ENCODE assay signal across 16 cellular contexts in genomic region chr11:67379061-67380058, GRCh38. TPM values are rescaled to one million over a fixed set of nuclear protein-coding genes. Genes with fewer than 3 reads are reported as not detected.
DNase-seq lines count a peak whose midpoint lies in the region; ATAC-seq and TF ChIP-seq lines count a peak whose summit lies in the region.
"Had no signal": no experiment of that assay in that cellular context is flagged by ENCODE, and none has a peak within 500 bp of the region (broad histone marks: within the 10 kb centered on the region; RNA-seq: fewer than 3 reads in every experiment).

No MANE protein-coding gene starts in this region.

- peaks cover 30% of the 10 kb centered on the region for H3K4me1 Mint-ChIP-seq in activated naive CD8-positive, alpha-beta T cell treated with anti-CD3 and anti-CD28 coated beads, Interleukin-2, amount 50 U/mL, for 24 hours
- H3K4me1 Mint-ChIP-seq in activated naive CD8-positive, alpha-beta T cell treated with anti-CD3 and anti-CD28 coated beads for 36 hours, result peaks cover 10% of the 10 kb centered on the region

- no peaks in the 10 kb centered on the region for H3K9me3 Mint-ChIP-seq in activated naive CD8-positive, alpha-beta T cell treated with anti-CD3 and anti-CD28 coated beads, Interleukin-2, amount 50 U/mL, for 24 hours
- no peaks in the 10 kb centered on the region for H3K9me3 Mint-ChIP-seq in activated naive CD8-positive, alpha-beta T cell treated with anti-CD3 and anti-CD28 coated beads for 36 hours
- H3K9me3 Mint-ChIP-seq: activated naive CD4-positive, alpha-beta T cell treated with anti-CD3 and anti-CD28 coated beads, Interleukin-2, amount 10 ng/mL, durations not matched to agents 7 days and 5 days; GM23338 had no signal

- TF ChIP-seq CTCF in fibroblast of villous mesenchyme (IDR thresholded peaks at IDR 0.05; ENCODE audit: insufficient read depth, low read depth, low read length) (no peak), thyroid gland (IDR thresholded peaks at IDR 0.05) (no peak)

- H3K9me3 ChIP-seq in thyroid gland, result no peaks in the 10 kb centered on the region

- no peak overlapping the region for H3K27ac Mint-ChIP-seq in activated naive CD8-positive, alpha-beta T cell treated with anti-CD3 and anti-CD28 coated beads, Interleukin-2, amount 50 U/mL, for 24 hours
- H3K27ac Mint-ChIP-seq in activated naive CD8-positive, alpha-beta T cell treated with anti-CD3 and anti-CD28 coated beads for 36 hours, result no peak overlapping the region
- H3K27ac Mint-ChIP-seq: activated naive CD4-positive, alpha-beta T cell treated with anti-CD3 and anti-CD28 coated beads, Interleukin-2, amount 10 ng/mL, durations not matched to agents 7 days and 5 days; GM23338 had no signal

- H3K27ac ChIP-seq in thyroid gland, result peak overlapping the region; percentile 46 to 62 (median 56)

- H3K36me3 ChIP-seq in thyroid gland, result no peaks in the 10 kb centered on the region

- no peak for TF ChIP-seq POLR2A in thyroid gland (IDR thresholded peaks at IDR 0.05)

- H3K27me3 ChIP-seq in thyroid gland, result no peaks in the 10 kb centered on the region

- H3K4me1 ChIP-seq in thyroid gland, result peaks cover 26 to 62% of the 10 kb centered on the region in 2 donors

- peak; percentile 59 for ATAC-seq in activated naive CD8-positive, alpha-beta T cell treated with anti-CD3 and anti-CD28 coated beads, Interleukin-2, amount 50 U/mL, for 24 hours
- no peak for ATAC-seq in GM21717 (IDR thresholded peaks at IDR 0.05; ENCODE audit: unreplicated experiment)
- no peak for ATAC-seq in HG03095 (IDR thresholded peaks at IDR 0.05; ENCODE audit: unreplicated experiment)
- ATAC-seq: GM23338 had no signal

- H3K27me3 Mint-ChIP-seq in activated naive CD8-positive, alpha-beta T cell treated with anti-CD3 and anti-CD28 coated beads, Interleukin-2, amount 50 U/mL, for 24 hours, result peaks cover 5% of the 10 kb centered on the region
- H3K27me3 Mint-ChIP-seq in activated naive CD8-positive, alpha-beta T cell treated with anti-CD3 and anti-CD28 coated beads for 36 hours, result peaks cover 13% of the 10 kb centered on the region

- H3K4me3 Mint-ChIP-seq in activated naive CD8-positive, alpha-beta T cell treated with anti-CD3 and anti-CD28 coated beads, Interleukin-2, amount 50 U/mL, for 24 hours, result no peak overlapping the region
- no peak overlapping the region for H3K4me3 Mint-ChIP-seq in activated naive CD8-positive, alpha-beta T cell treated with anti-CD3 and anti-CD28 coated beads for 36 hours
- H3K4me3 Mint-ChIP-seq: activated naive CD4-positive, alpha-beta T cell treated with anti-CD3 and anti-CD28 coated beads, Interleukin-2, amount 10 ng/mL, durations not matched to agents 7 days and 5 days; GM23338 had no signal

- WGBS in thyroid gland, 2 donors, result 78 to 83% methylated on average over 16 to 17 of the region's 23 CpGs

- H3K36me3 Mint-ChIP-seq in activated naive CD8-positive, alpha-beta T cell treated with anti-CD3 and anti-CD28 coated beads, Interleukin-2, amount 50 U/mL, for 24 hours (ENCODE audit: low read depth), result no peaks in the 10 kb centered on the region
- H3K36me3 Mint-ChIP-seq in activated naive CD8-positive, alpha-beta T cell treated with anti-CD3 and anti-CD28 coated beads for 36 hours, result no peaks in the 10 kb centered on the region
- H3K36me3 Mint-ChIP-seq: activated naive CD4-positive, alpha-beta T cell treated with anti-CD3 and anti-CD28 coated beads, Interleukin-2, amount 10 ng/mL, durations not matched to agents 7 days and 5 days had no signal

- DNase-seq in activated naive CD8-positive, alpha-beta T cell treated with anti-CD3 and anti-CD28 coated beads, Interleukin-2, amount 50 U/mL, for 24 hours, result no peak
- no peak for DNase-seq in activated naive CD8-positive, alpha-beta T cell treated with anti-CD3 and anti-CD28 coated beads for 36 hours
- peak; percentile 52 for DNase-seq in SW480 (ENCODE audit: low spot score)
- peak; percentile 73 for DNase-seq in fibroblast of villous mesenchyme (ENCODE audit: low read depth)
- no peak for DNase-seq in thyroid gland
- DNase-seq in hippocampal formation (lab: John Stamatoyannopoulos, UW), result no peak
- DNase-seq: ACHN; activated CD4-positive, alpha-beta T cell treated with anti-CD3 and anti-CD28 coated beads, Interleukin-2, amount 50 U/mL, for 4 hours; activated naive CD4-positive, alpha-beta T cell treated with anti-CD3 and anti-CD28 coated beads, Interleukin-2, amount 10 ng/mL, durations not matched to agents 7 days and 5 days; dermis blood vessel endothelial cell; GDM1; MM.1S; NCI-H510A treated with DMSO at 0.1 percent for 48 hours had no signal

- intact Hi-C loops in thyroid gland (cut with DNase I), result loop anchor here (5.0 kb wide), 1 partner anchor 32 kb away; no protein-coding TSS in a partner anchor

- no peak overlapping the region for H3K4me3 ChIP-seq in fibroblast of villous mesenchyme (ENCODE audit: low read depth, low read length)
- no peak overlapping the region for H3K4me3 ChIP-seq in thyroid gland (replicated peaks in 1 of 3)
- H3K4me3 ChIP-seq: GM23338 had no signal

RNA-seq across cellular contexts. Expression of gene CLCF1, which starts 6.0 kb away (rescaled TPM):
- total RNA-seq in activated naive CD8-positive, alpha-beta T cell treated with anti-CD3 and anti-CD28 coated beads for 36 hours, result under 1 TPM; 0.31 to 0.56 TPM
- 3.5 and 4.7 TPM in 2 replicates for total RNA-seq in fibroblast of villous mesenchyme
- total RNA-seq in thyroid gland, result 1 to 10 TPM; 4.3 to 9.4 (median 6.9) TPM
- total RNA-seq: GM23338 had no signal

RNA-seq across cellular contexts. Expression of gene RAD9A, which starts 12.4 kb away (rescaled TPM):
- total RNA-seq in activated naive CD8-positive, alpha-beta T cell treated with anti-CD3 and anti-CD28 coated beads for 36 hours, result 10 to 100 TPM; 31.2 to 33.7 TPM
- total RNA-seq in fibroblast of villous mesenchyme (4.3 and 6.4 TPM in 2 replicates), thyroid gland (10 to 100 TPM; 22.7 to 38.0 (median 31.0) TPM)

RNA-seq across cellular contexts. Expression of gene PPP1CA, which starts 22.3 kb away (rescaled TPM):
- 100 to 1,000 TPM; 262 to 269 TPM for total RNA-seq in activated naive CD8-positive, alpha-beta T cell treated with anti-CD3 and anti-CD28 coated beads for 36 hours
- total RNA-seq in fibroblast of villous mesenchyme, result 172 and 202 TPM in 2 replicates
- 100 to 1,000 TPM; 164 to 216 (median 191) TPM for total RNA-seq in thyroid gland

RNA-seq across cellular contexts. Expression of gene TBC1D10C, which starts 24.5 kb away (rescaled TPM):
- 100 to 1,000 TPM; 117 to 121 TPM for total RNA-seq in activated naive CD8-positive, alpha-beta T cell treated with anti-CD3 and anti-CD28 coated beads for 36 hours
- total RNA-seq in fibroblast of villous mesenchyme, result not detected in 2 replicates
- 10 to 100 TPM in 2 of 4 donors, 1 to 10 TPM in 2; 8.8 to 16.0 (median 11.6) TPM for total RNA-seq in thyroid gland

RNA-seq across cellular contexts. Expression of gene POLD4, which starts 26.0 kb away (rescaled TPM):
- 10 to 100 TPM; 28.5 to 28.6 TPM for total RNA-seq in activated naive CD8-positive, alpha-beta T cell treated with anti-CD3 and anti-CD28 coated beads for 36 hours
- total RNA-seq in fibroblast of villous mesenchyme (43.2 and 68.9 TPM in 2 replicates), thyroid gland (100 to 1,000 TPM in 1 of 4 donors, 10 to 100 TPM in 3; 38.6 to 105 (median 60.6) TPM)

Comparison
In these comparisons a context has a peak if more than half of its experiments do, and no peak if none do; other contexts are left out.
1. DNase-seq: peak in SW480 (single experiment) and fibroblast of villous mesenchyme (single experiment); none in activated naive CD8-positive, alpha-beta T cell treated with anti-CD3 and anti-CD28 coated beads, Interleukin-2, amount 50 U/mL, for 24 hours (single experiment), activated naive CD8-positive, alpha-beta T cell treated with anti-CD3 and anti-CD28 coated beads for 36 hours (single experiment), thyroid gland (0 of 2) and hippocampal formation (0 of 2).